In genomic region chr3:199815-200214, GRCh38 we compare ENCODE assay signal across 29 cellular contexts.
"Had no signal": no experiment of that assay in that cellular context is flagged by ENCODE, and none has a peak within 500 bp of the region (broad histone marks: within the 10 kb centered on the region; RNA-seq: fewer than 3 reads in every experiment).

No MANE protein-coding gene starts in this region.

- H3K4me1 ChIP-seq: testis, upper lobe of right lung, uterus had no signal

- DNase-seq: stimulated activated CD4-positive, alpha-beta T cell treated with anti-CD3 and anti-CD28 coated beads, Interleukin-2, amount 100 ng/mL, for 48 hours; stimulated activated CD4-positive, alpha-beta T cell treated with anti-CD3 and anti-CD28 coated beads, Interleukin-4, amount 100 ng/mL, for 1 hour; stimulated activated CD4-positive, alpha-beta T cell treated with anti-CD3 and anti-CD28 coated beads, Interleukin-4, amount 100 ng/mL, for 24 hours; stimulated activated CD4-positive, alpha-beta T cell treated with anti-CD3 and anti-CD28 coated beads, Interleukin-4, amount 100 ng/mL, for 4 hours; stimulated activated CD8-positive, alpha-beta memory T cell treated with anti-CD3 and anti-CD28 coated beads, Interleukin-4, amount 100 ng/mL, for 48 hours; stimulated activated naive B cell treated with anti-CD40 and anti-IgM and Interleukin-4, amounts not matched to agents 10 μg/mL and 1 μg/mL and 100 μg/mL, for 72 hours; stimulated activated naive CD4-positive, alpha-beta T cell; stimulated activated naive CD4-positive, alpha-beta T cell treated with Interleukin-2 at 50 U/mL for 16 hours; stimulated activated naive CD8-positive, alpha-beta T cell treated with anti-CD3 and anti-CD28 coated beads, Interleukin-15, amount 100 ng/mL, for 72 hours; stimulated activated naive CD8-positive, alpha-beta T cell treated with anti-CD3 and anti-CD28 coated beads, Interleukin-15, Interleukin-2, amounts not matched to agents 100 U/mL and 50 U/mL, for 24 hours; stomach; substantia nigra; testis; thyroid gland; tibial artery; transverse colon; trophoblast cell; upper lobe of left lung; upper lobe of right lung; uterus had no signal

- FAIRE-seq: urothelium cell line had no signal

- H3K27me3 ChIP-seq: testis, vagina had no signal

- H3K4me1 Mint-ChIP-seq: stimulated activated effector memory CD8-positive, alpha-beta T cell treated with anti-CD3 and anti-CD28 coated beads, Interleukin-12 subunit alpha, Interleukin-12 subunit beta, amount 100 ng/mL, for 72 hours had no signal

- ATAC-seq: stimulated activated effector memory CD8-positive, alpha-beta T cell treated with anti-CD3 and anti-CD28 coated beads, Interleukin-12 subunit alpha, Interleukin-12 subunit beta, amount 100 ng/mL, for 72 hours; stimulated activated memory B cell treated with anti-CD40 and anti-IgM and Interleukin-4, amounts not matched to agents 10 μg/mL and 1 μg/mL and 100 μg/mL, for 72 hours; stimulated activated naive B cell treated with anti-CD40 and anti-IgM and Interleukin-4, amounts not matched to agents 10 μg/mL and 1 μg/mL and 100 μg/mL, for 72 hours; stimulated activated naive CD8-positive, alpha-beta T cell treated with anti-CD3 and anti-CD28 coated beads, Interleukin-15, amount 100 ng/mL, for 72 hours; stimulated activated naive CD8-positive, alpha-beta T cell treated with anti-CD3 and anti-CD28 coated beads, Interleukin-15, Interleukin-2, amounts not matched to agents 100 U/mL and 50 U/mL, for 24 hours; upper lobe of right lung had no signal

- H3K4me3 Mint-ChIP-seq: stimulated activated effector memory CD8-positive, alpha-beta T cell treated with anti-CD3 and anti-CD28 coated beads, Interleukin-12 subunit alpha, Interleukin-12 subunit beta, amount 100 ng/mL, for 72 hours; stimulated activated memory B cell treated with anti-CD40 and anti-IgM and Interleukin-4, amounts not matched to agents 10 μg/mL and 1 μg/mL and 100 μg/mL, for 72 hours; stimulated activated naive B cell treated with anti-CD40 and anti-IgM and Interleukin-4, amounts not matched to agents 10 μg/mL and 1 μg/mL and 100 μg/mL, for 72 hours; stimulated activated naive CD8-positive, alpha-beta T cell treated with anti-CD3 and anti-CD28 coated beads, Interleukin-15, amount 100 ng/mL, for 72 hours; stimulated activated naive CD8-positive, alpha-beta T cell treated with anti-CD3 and anti-CD28 coated beads, Interleukin-15, Interleukin-2, amounts not matched to agents 100 ng/mL and 50 ng/mL, for 24 hours had no signal

- H3K27ac ChIP-seq: stomach, suprapubic skin, testis, thoracic aorta, thyroid gland, tibial artery, transverse colon, upper lobe of left lung, upper lobe of right lung, uterus, vagina had no signal

- H3K36me3 Mint-ChIP-seq: stimulated activated effector memory CD8-positive, alpha-beta T cell treated with anti-CD3 and anti-CD28 coated beads, Interleukin-12 subunit alpha, Interleukin-12 subunit beta, amount 100 ng/mL, for 72 hours; stimulated activated memory B cell treated with anti-CD40 and anti-IgM and Interleukin-4, amounts not matched to agents 10 μg/mL and 1 μg/mL and 100 μg/mL, for 72 hours; type B pancreatic cell had no signal

- H3K9me3 ChIP-seq: stomach, suprapubic skin, testis, thoracic aorta, thyroid gland, tibial artery, tibial nerve, transverse colon, upper lobe of left lung, upper lobe of right lung, uterus, vagina had no signal

- H3K36me3 ChIP-seq: stomach, suprapubic skin, thoracic aorta, thyroid gland, tibial artery, tibial nerve, transverse colon, upper lobe of left lung, upper lobe of right lung, uterus, vagina had no signal

- H3K9me3 Mint-ChIP-seq: stimulated activated memory B cell treated with anti-CD40 and anti-IgM and Interleukin-4, amounts not matched to agents 10 μg/mL and 1 μg/mL and 100 μg/mL, for 72 hours; stimulated activated naive B cell treated with anti-CD40 and anti-IgM and Interleukin-4, amounts not matched to agents 10 μg/mL and 1 μg/mL and 100 μg/mL, for 72 hours; stimulated activated naive CD8-positive, alpha-beta T cell treated with anti-CD3 and anti-CD28 coated beads, Interleukin-15, Interleukin-2, amounts not matched to agents 100 ng/mL and 50 ng/mL, for 24 hours; type B pancreatic cell had no signal

- H3K4me3 ChIP-seq: stomach, suprapubic skin, testis, thoracic aorta, thyroid gland, tibial artery, transverse colon, upper lobe of left lung, upper lobe of right lung, uterus, vagina had no signal

- H3K27ac Mint-ChIP-seq: stimulated activated effector memory CD8-positive, alpha-beta T cell treated with anti-CD3 and anti-CD28 coated beads, Interleukin-12 subunit alpha, Interleukin-12 subunit beta, amount 100 ng/mL, for 72 hours; stimulated activated memory B cell treated with anti-CD40 and anti-IgM and Interleukin-4, amounts not matched to agents 10 μg/mL and 1 μg/mL and 100 μg/mL, for 72 hours; stimulated activated naive B cell treated with anti-CD40 and anti-IgM and Interleukin-4, amounts not matched to agents 10 μg/mL and 1 μg/mL and 100 μg/mL, for 72 hours; stimulated activated naive CD8-positive, alpha-beta T cell treated with anti-CD3 and anti-CD28 coated beads, Interleukin-15, amount 100 ng/mL, for 72 hours; stimulated activated naive CD8-positive, alpha-beta T cell treated with anti-CD3 and anti-CD28 coated beads, Interleukin-15, Interleukin-2, amounts not matched to agents 100 ng/mL and 50 ng/mL, for 24 hours; type B pancreatic cell had no signal
